In genomic region chr16:19179890-19180490, GRCh38 we compare ENCODE assay signal across 7 cellular contexts. TPM values are rescaled to one million over a fixed set of nuclear protein-coding genes. Genes with fewer than 3 reads are reported as not detected.
A peak's percentile ranks its signal among the peaks of the same experiment; 100 is the strongest.
DNase-seq lines count a peak whose midpoint lies in the region; ATAC-seq and TF ChIP-seq lines count a peak whose summit lies in the region.

No MANE protein-coding gene starts in this region.

- H3K9ac ChIP-seq in Karpas-422 (ENCODE audit: low read length) (no peak overlapping the region), neuronal stem cell (ENCODE audit: low read depth, low read length, poor library complexity) (no peak overlapping the region)

- WGBS in neuronal stem cell (ENCODE audit: extremely low coverage in 2 of 2, insufficient read length in 2 of 2, insufficient replicate concordance in 1 of 2), 2 donors = no CpG with 5 or more reads among the region's 20 CpGs

- no peak overlapping the region for H3K23ac ChIP-seq in neuronal stem cell (ENCODE audit: low read depth, low read length, poor library complexity)

- H3K4me3 ChIP-seq in Karpas-422 (ENCODE audit: low read length) = no peak overlapping the region
- H3K4me3 ChIP-seq in fibroblast of mammary gland (ENCODE audit: control insufficient read depth, low read depth, low read length) = no peak overlapping the region
- no peak overlapping the region for H3K4me3 ChIP-seq in neuronal stem cell (ENCODE audit: low read length in 2 of 2)

- no peak overlapping the region for H3K4ac ChIP-seq in neuronal stem cell (ENCODE audit: low read length)

- H3K79me2 ChIP-seq in Karpas-422 (ENCODE audit: low read length) = no peaks in the 10 kb centered on the region

- no peak overlapping the region for H2AFZ ChIP-seq in Karpas-422 (ENCODE audit: low read length)
- no peak overlapping the region for H2AFZ ChIP-seq in neuronal stem cell (ENCODE audit: low read length)

- peak; percentile 81 for DNase-seq in GM10248 (ENCODE audit: extremely low spot score)
- peak; percentile 87 for DNase-seq in Karpas-422
- peak; percentile 63 for DNase-seq in WTC11 (ENCODE audit: low spot score)
- DNase-seq in fibroblast of mammary gland (ENCODE audit: low read depth) = peak; percentile 51
- peak; percentile 48 for DNase-seq in neuronal stem cell (ENCODE audit: low spot score)

- H3K4me2 ChIP-seq in Karpas-422 (ENCODE audit: low read depth, low read length, poor library complexity, severe bottlenecking) = no peak overlapping the region
- no peak overlapping the region for H3K4me2 ChIP-seq in neuronal stem cell (ENCODE audit: insufficient read depth, low read length, poor library complexity, severe bottlenecking)

- H3K9me3 Mint-ChIP-seq in WTC11 = no peaks in the 10 kb centered on the region

- H2BK120ac ChIP-seq in neuronal stem cell (ENCODE audit: low read depth, low read length) = no peak overlapping the region

- H3K36me3 ChIP-seq in Karpas-422 (ENCODE audit: insufficient read depth, low read length) = no peaks in the 10 kb centered on the region
- H3K36me3 ChIP-seq in neuronal stem cell (replicated peaks in 1 of 2; ENCODE audit: control insufficient read depth in 2 of 2, insufficient read depth in 2 of 2, low read length in 2 of 2) = peaks cover 0 to 20% of the 10 kb centered on the region in 2 donors

- peak; percentile 45 for TF ChIP-seq CTCF in GM10248 (IDR thresholded peaks at IDR 0.05; ENCODE audit: control extremely low read depth, extremely low read depth, low read depth, missing control alignments)
- TF ChIP-seq CTCF in WTC11 (IDR thresholded peaks at IDR 0.05) = peak; percentile 72
- TF ChIP-seq CTCF in fibroblast of mammary gland (conservative IDR thresholded peaks at IDR 0.05; ENCODE audit: control insufficient read depth, insufficient read depth, low read depth, low read length) = peak; percentile 67

- POLR2A ChIA-PET in GM10248 (lab: Yijun Ruan, JAX) = no interaction called here
- POLR2A ChIA-PET in WTC11 (lab: Charles Lee) = no interaction called here

- no peak overlapping the region for H2AK5ac ChIP-seq in neuronal stem cell (ENCODE audit: low read depth, low read length)

- no peak overlapping the region for H2BK12ac ChIP-seq in neuronal stem cell (ENCODE audit: low read length)

- H2BK5ac ChIP-seq in neuronal stem cell (ENCODE audit: low read length) = no peak overlapping the region

- no peak overlapping the region for H3K27ac Mint-ChIP-seq in WTC11

- no peak overlapping the region for H3K14ac ChIP-seq in neuronal stem cell (ENCODE audit: low read length)

- no peaks in the 10 kb centered on the region for H3K27me3 Mint-ChIP-seq in WTC11 (ENCODE audit: low read depth)

- H3K27ac ChIP-seq in Karpas-422 (ENCODE audit: low read length) = no peak overlapping the region
- H3K27ac ChIP-seq in neuronal stem cell (replicated peaks; ENCODE audit: low read length) = no peak overlapping the region

- no peak overlapping the region for H4K91ac ChIP-seq in neuronal stem cell (ENCODE audit: low read depth, low read length, poor library complexity)

- H3K27me3 ChIP-seq in Karpas-422 (ENCODE audit: low read length) = no peaks in the 10 kb centered on the region
- H3K27me3 ChIP-seq in neuronal stem cell (ENCODE audit: control insufficient read depth in 3 of 3, insufficient read depth in 3 of 3, low read depth in 1 of 3, low read length in 3 of 3) = no peaks in the 10 kb centered on the region

- H4K20me1 ChIP-seq in Karpas-422 (ENCODE audit: insufficient read depth, low read depth, low read length) = no peaks in the 10 kb centered on the region

- H3K4me3 Mint-ChIP-seq in WTC11 = no peak overlapping the region

- no peak overlapping the region for H2BK15ac ChIP-seq in neuronal stem cell (ENCODE audit: low read length)

- H3K9me2 ChIP-seq in Karpas-422 (replicated peaks; ENCODE audit: insufficient read depth, low read length) = no peaks in the 10 kb centered on the region

- CTCF ChIA-PET in GM10248 (lab: Yijun Ruan, JAX) (interaction anchor here (0.7 to 4.0 kb wide), 42 partner anchors 9 to 323 kb away, joined by 3 to 53 read pairs (median 4); partner anchors contain the start of genes COQ7 and ITPRIPL2), WTC11 (lab: Charles Lee) (interaction anchor here (0.5 to 3.2 kb wide), 58 partner anchors 9 to 501 kb away, joined by 3 to 43 read pairs (median 4); partner anchors contain the start of genes CCP110, CLEC19A, ITPRIPL2 and SYT17)

- H3K18ac ChIP-seq in neuronal stem cell (ENCODE audit: low read length) = no peak overlapping the region

- peaks cover 11% of the 10 kb centered on the region for H3K4me1 Mint-ChIP-seq in WTC11

- H3K36me3 Mint-ChIP-seq in WTC11 = 0 out of 2 replicates have a peak, but pooled peaks cover 3% of the 10 kb centered on the region

- H4K8ac ChIP-seq in neuronal stem cell (ENCODE audit: low read depth, low read length) = no peak overlapping the region

- H3K79me1 ChIP-seq in neuronal stem cell (ENCODE audit: low read depth, low read length) = no peaks in the 10 kb centered on the region

- no peaks in the 10 kb centered on the region for H3K4me1 ChIP-seq in Karpas-422 (ENCODE audit: low read length)
- H3K4me1 ChIP-seq in neuronal stem cell (ENCODE audit: control insufficient read depth in 2 of 2, insufficient read depth in 1 of 2, low read depth in 1 of 2, low read length in 2 of 2) = peaks cover 2% of the 10 kb centered on the region in 2 donors

- H3K9me3 ChIP-seq in Karpas-422 (ENCODE audit: low read length) (no peaks in the 10 kb centered on the region), neuronal stem cell (replicated peaks in 1 of 2; ENCODE audit: control insufficient read depth in 2 of 2, insufficient read depth in 1 of 2, low read depth in 1 of 2, low read length in 2 of 2) (no peaks in the 10 kb centered on the region)

- ATAC-seq in WTC11 (peak; percentile 63), GM21515 (IDR thresholded peaks at IDR 0.05; ENCODE audit: unreplicated experiment) (no peak), GM18873 (IDR thresholded peaks at IDR 0.05; ENCODE audit: low FRiP score, unreplicated experiment) (no peak)

TF ChIP-seq in WTC11, 78 proteins besides CTCF, POLR2A, EP300 and RAD21 (continues in another document):
- TF ChIP-seq PREB (CRISPR knock-in tag; IDR thresholded peaks at IDR 0.05; ENCODE audit: borderline replicate concordance) (no peak), ESRRA (CRISPR knock-in tag; IDR thresholded peaks at IDR 0.05; ENCODE audit: borderline replicate concordance) (no peak), ZNF416 (CRISPR knock-in tag; IDR thresholded peaks at IDR 0.05) (no peak), ZBTB21 (CRISPR knock-in tag; IDR thresholded peaks at IDR 0.05; ENCODE audit: borderline replicate concordance) (no peak), ZNF232 (CRISPR knock-in tag; IDR thresholded peaks at IDR 0.05) (no peak), ELF4 (CRISPR knock-in tag; IDR thresholded peaks at IDR 0.05; ENCODE audit: low read depth) (no peak), USF1 (CRISPR knock-in tag; IDR thresholded peaks at IDR 0.05) (no peak)
- TF ChIP-seq, protein P1, sequence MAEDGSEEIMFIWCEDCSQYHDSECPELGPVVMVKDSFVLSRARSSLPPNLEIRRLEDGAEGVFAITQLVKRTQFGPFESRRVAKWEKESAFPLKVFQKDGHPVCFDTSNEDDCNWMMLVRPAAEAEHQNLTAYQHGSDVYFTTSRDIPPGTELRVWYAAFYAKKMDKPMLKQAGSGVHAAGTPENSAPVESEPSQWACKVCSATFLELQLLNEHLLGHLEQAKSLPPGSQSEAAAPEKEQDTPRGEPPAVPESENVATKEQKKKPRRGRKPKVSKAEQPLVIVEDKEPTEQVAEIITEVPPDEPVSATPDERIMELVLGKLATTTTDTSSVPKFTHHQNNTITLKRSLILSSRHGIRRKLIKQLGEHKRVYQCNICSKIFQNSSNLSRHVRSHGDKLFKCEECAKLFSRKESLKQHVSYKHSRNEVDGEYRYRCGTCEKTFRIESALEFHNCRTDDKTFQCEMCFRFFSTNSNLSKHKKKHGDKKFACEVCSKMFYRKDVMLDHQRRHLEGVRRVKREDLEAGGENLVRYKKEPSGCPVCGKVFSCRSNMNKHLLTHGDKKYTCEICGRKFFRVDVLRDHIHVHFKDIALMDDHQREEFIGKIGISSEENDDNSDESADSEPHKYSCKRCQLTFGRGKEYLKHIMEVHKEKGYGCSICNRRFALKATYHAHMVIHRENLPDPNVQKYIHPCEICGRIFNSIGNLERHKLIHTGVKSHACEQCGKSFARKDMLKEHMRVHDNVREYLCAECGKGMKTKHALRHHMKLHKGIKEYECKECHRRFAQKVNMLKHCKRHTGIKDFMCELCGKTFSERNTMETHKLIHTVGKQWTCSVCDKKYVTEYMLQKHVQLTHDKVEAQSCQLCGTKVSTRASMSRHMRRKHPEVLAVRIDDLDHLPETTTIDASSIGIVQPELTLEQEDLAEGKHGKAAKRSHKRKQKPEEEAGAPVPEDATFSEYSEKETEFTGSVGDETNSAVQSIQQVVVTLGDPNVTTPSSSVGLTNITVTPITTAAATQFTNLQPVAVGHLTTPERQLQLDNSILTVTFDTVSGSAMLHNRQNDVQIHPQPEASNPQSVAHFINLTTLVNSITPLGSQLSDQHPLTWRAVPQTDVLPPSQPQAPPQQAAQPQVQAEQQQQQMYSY (CRISPR knock-in tag; IDR thresholded peaks at IDR 0.05) = no peak

RNA-seq across cellular contexts. Expression of gene SYT17, which starts 11.9 kb away (rescaled TPM):
- total RNA-seq in Karpas-422 (2014; rRNA removed; shearing (Covaris generic); ENCODE audit: low replicate concordance) = not detected in 2 replicates
- 5.5 to 6.8 TPM (median 6.3 TPM) in 3 replicates for total RNA-seq in WTC11 (2021)
- polyA plus RNA-seq in neuronal stem cell (2013, experiment 1 of 2) = 19.4 TPM
- polyA plus RNA-seq in neuronal stem cell (2013, experiment 2 of 2) = 21.3 TPM
